ENCODE assay signal across 15 cellular contexts in the genomic region with DNA sequence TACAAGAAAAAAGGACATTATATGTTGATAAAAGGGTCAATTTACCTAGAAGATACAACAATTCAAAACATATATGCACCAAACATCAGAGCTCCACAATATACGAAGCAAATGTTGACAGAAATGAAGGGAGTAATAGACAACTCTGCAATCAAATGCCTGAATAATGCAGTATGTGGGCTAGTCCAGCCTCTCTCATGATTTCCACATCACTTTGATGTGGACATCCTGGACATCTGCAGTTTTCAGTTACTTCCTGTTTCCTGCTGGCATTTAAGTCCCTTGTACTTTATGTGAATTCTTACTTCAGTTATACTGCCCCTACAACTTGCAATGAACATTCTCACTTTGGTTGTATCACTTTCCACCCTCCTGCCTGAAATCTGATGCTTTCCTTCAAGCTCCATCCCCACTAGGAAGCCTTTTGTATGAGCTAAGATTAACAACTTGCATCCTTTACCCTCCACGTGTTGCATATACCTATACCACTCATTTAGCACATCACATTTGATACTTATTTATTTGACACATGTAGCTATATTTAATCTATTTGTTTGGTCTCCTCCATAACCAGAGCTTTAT. TPM values are rescaled to one million over a fixed set of nuclear protein-coding genes. Genes with fewer than 3 reads are reported as not detected.
A peak's percentile ranks its signal among the peaks of the same experiment; 100 is the strongest.
DNase-seq lines count a peak whose midpoint lies in the region; ATAC-seq and TF ChIP-seq lines count a peak whose summit lies in the region.
"Had no signal": no experiment of that assay in that cellular context is flagged by ENCODE, and none has a peak within 500 bp of the region (broad histone marks: within the 10 kb centered on the region; RNA-seq: fewer than 3 reads in every experiment).

No MANE protein-coding gene starts in this region.

- TF ChIP-seq EP300 in ovary (IDR thresholded peaks at IDR 0.05), result no peak

- H3K27ac Mint-ChIP-seq in naive thymus-derived CD8-positive, alpha-beta T cell, result no peak overlapping the region
- H3K27ac Mint-ChIP-seq: activated CD4-positive, alpha-beta T cell treated with anti-CD3 and anti-CD28 coated beads, Interleukin-2, amount 10 ng/mL, durations not matched to agents 7 days and 5 days; progenitor cell of endocrine pancreas had no signal

- no peaks in the 10 kb centered on the region for H3K36me3 ChIP-seq in left lung
- H3K36me3 ChIP-seq in ovary, result no peaks in the 10 kb centered on the region
- H3K36me3 ChIP-seq: ascending aorta, BE2C, gastroesophageal sphincter had no signal

- H3K4me3 Mint-ChIP-seq in naive thymus-derived CD8-positive, alpha-beta T cell, result no peak overlapping the region
- H3K4me3 Mint-ChIP-seq: activated CD4-positive, alpha-beta T cell treated with anti-CD3 and anti-CD28 coated beads, Interleukin-2, amount 10 ng/mL, durations not matched to agents 7 days and 5 days had no signal

- H3K4me3 ChIP-seq in left lung (no peak overlapping the region), ovary (no peak overlapping the region)
- H3K4me3 ChIP-seq: ascending aorta, dorsolateral prefrontal cortex, gastroesophageal sphincter had no signal

- H3K4me1 Mint-ChIP-seq in naive thymus-derived CD8-positive, alpha-beta T cell, result peaks cover 6 to 56% (median 38%) of the 10 kb centered on the region in 4 donors

- H3K27me3 Mint-ChIP-seq in naive thymus-derived CD8-positive, alpha-beta T cell, result no peaks in the 10 kb centered on the region
- H3K27me3 Mint-ChIP-seq: activated CD4-positive, alpha-beta T cell treated with anti-CD3 and anti-CD28 coated beads, Interleukin-2, amount 10 ng/mL, durations not matched to agents 7 days and 5 days; progenitor cell of endocrine pancreas had no signal

- POLR2A ChIA-PET in naive thymus-derived CD8-positive, alpha-beta T cell (lab: Charles Lee), result no interaction called here

- H3K36me3 Mint-ChIP-seq in naive thymus-derived CD8-positive, alpha-beta T cell, result peaks cover 3 to 36% (median 30%) of the 10 kb centered on the region in 3 donors

- H3K9me3 ChIP-seq in left lung, result no peaks in the 10 kb centered on the region
- no peaks in the 10 kb centered on the region for H3K9me3 ChIP-seq in ovary
- H3K9me3 ChIP-seq: BE2C had no signal

- no peak for TF ChIP-seq CTCF in left lung (IDR thresholded peaks at IDR 0.05)
- TF ChIP-seq CTCF in ovary (IDR thresholded peaks at IDR 0.05), result no peak

- ATAC-seq in left lung, result peak; percentile 44
- no peak for ATAC-seq in naive thymus-derived CD8-positive, alpha-beta T cell
- ATAC-seq: gastroesophageal sphincter had no signal

- intact Hi-C loops in left lung (cut with DNase I), result no loop called here
- intact Hi-C loops in ovary (cut with DNase I), result no loop called here

- H3K9me3 Mint-ChIP-seq in naive thymus-derived CD8-positive, alpha-beta T cell, result peaks cover 0 to 44% (median 14%) of the 10 kb centered on the region in 9 donors

- 89 to 93% (median 91%) methylated on average over 2 of the region's 2 CpGs for WGBS in ovary, 3 donors

- H3K4me1 ChIP-seq in left lung (peaks cover 0 to 20% of the 10 kb centered on the region in 2 donors), ovary (ENCODE audit: insufficient read depth) (no peaks in the 10 kb centered on the region)
- H3K4me1 ChIP-seq: ascending aorta, BE2C, gastroesophageal sphincter had no signal

- DNase-seq in DMS53 (lab: John Stamatoyannopoulos, UW), result peak; percentile 44
- DNase-seq in LHCN-M2 (ENCODE audit: low read depth), result peak; percentile 55
- peak; percentile 93 for DNase-seq in SKM-1 treated with dmso at 0.1 percent for 144 hours (lab: John Stamatoyannopoulos, UW; ENCODE audit: unreplicated experiment)
- DNase-seq in left lung, result no peak
- no peak for DNase-seq in amygdala (lab: John Stamatoyannopoulos, UW)
- no peak for DNase-seq in ovary
- no peak for DNase-seq in naive thymus-derived CD8-positive, alpha-beta T cell
- no peak for DNase-seq in NCI-H1105 treated with DMSO at 0.1 percent for 48 hours (lab: John Stamatoyannopoulos, UW)
- DNase-seq: activated CD4-positive, alpha-beta T cell treated with anti-CD3 and anti-CD28 coated beads, Interleukin-2, amount 10 ng/mL, durations not matched to agents 7 days and 5 days; BE2C; dorsolateral prefrontal cortex; T-helper 2 cell had no signal

- TF ChIP-seq POLR2A in ovary (IDR thresholded peaks at IDR 0.05), result no peak

- H3K27ac ChIP-seq in left lung (no peak overlapping the region), ovary (no peak overlapping the region)
- H3K27ac ChIP-seq: ascending aorta, dorsolateral prefrontal cortex, gastroesophageal sphincter had no signal

- H3K27me3 ChIP-seq in left lung, result no peaks in the 10 kb centered on the region
- H3K27me3 ChIP-seq in ovary, result no peaks in the 10 kb centered on the region
- H3K27me3 ChIP-seq: ascending aorta, BE2C, dorsolateral prefrontal cortex, gastroesophageal sphincter had no signal

RNA-seq across cellular contexts. Expression of gene DISC1, which starts 36.7 kb away (rescaled TPM):
- total RNA-seq in LHCN-M2 (2014; rRNA removed), result 5.8 and 8.3 TPM in 2 replicates
- polyA plus RNA-seq in LHCN-M2 (2012), result 2.2 TPM
- total RNA-seq in left lung, result 10 to 100 TPM in 1 of 2 donors, 1 to 10 TPM in 1; 3.9 to 10.4 TPM
- 10 to 100 TPM in 6 of 7 donors, 1 to 10 TPM in 1; 6.7 to 24.3 (median 13.7) TPM for total RNA-seq in ovary
- 1 to 10 TPM; 3.0 to 5.3 TPM for polyA plus RNA-seq in ovary
- total RNA-seq in naive thymus-derived CD8-positive, alpha-beta T cell, result 1 to 10 TPM; 7.6 to 9.0 TPM
- polyA plus RNA-seq in naive thymus-derived CD8-positive, alpha-beta T cell, result 1 to 10 TPM; 2.5 to 3.6 (median 3.5) TPM

Comparison
In these comparisons a context has a peak if more than half of its experiments do, and no peak if none do; other contexts are left out.
1. DNase-seq: peak in DMS53 (single experiment), LHCN-M2 (single experiment) and SKM-1 treated with dmso at 0.1 percent for 144 hours (single experiment); none in left lung (0 of 2), amygdala (0 of 56), ovary (0 of 5), naive thymus-derived CD8-positive, alpha-beta T cell (0 of 10) and NCI-H1105 treated with DMSO at 0.1 percent for 48 hours (single experiment).